Comparison of ENCODE assay signal across 8 cellular contexts in the genomic region with DNA sequence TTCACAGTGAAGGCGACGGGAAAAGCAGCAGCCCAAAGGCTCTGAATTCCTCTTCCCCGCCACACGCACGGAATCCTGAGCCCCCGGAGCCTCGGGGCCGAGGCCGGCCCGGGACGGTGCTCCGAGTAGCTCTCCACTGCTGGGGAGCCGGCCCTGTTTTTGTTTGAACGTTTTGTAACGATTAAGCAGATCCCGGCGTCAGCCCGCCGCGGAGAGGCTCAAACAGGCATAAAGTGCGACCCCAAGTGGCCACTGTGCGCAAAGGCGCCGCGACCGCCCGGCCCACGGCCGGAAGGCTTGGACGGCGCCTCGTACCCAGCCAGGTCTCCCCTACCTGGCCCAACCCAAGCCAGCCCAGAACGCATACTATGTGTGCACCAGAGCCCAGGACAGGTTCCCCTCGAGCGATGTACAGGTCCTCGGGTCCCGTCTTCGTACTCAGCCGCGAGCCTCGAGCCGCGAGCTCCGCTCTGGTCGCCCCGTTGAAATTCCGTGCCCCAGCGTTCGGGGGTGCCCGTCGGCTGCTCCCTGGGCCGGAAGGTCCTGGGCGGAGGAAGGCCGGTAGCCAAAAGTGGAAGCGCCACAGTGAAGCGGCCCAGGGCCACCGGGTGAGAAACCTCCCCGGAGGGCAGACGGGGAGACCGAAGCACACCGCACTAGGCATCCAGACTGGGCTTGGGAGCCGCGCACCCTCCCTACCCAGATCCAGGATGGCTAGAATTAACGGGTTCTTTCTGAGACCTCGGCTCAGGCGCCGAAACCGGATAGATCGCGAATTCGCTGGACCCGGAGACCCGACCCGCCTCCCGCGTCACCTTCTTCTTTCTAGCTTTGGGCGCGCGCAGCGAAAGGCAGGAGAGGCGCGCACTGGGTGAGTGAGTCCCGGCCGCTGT. TPM values are rescaled to one million over a fixed set of nuclear protein-coding genes. Genes with fewer than 3 reads are reported as not detected.
A peak's percentile ranks its signal among the peaks of the same experiment; 100 is the strongest.
DNase-seq lines count a peak whose midpoint lies in the region; ATAC-seq and TF ChIP-seq lines count a peak whose summit lies in the region.

No MANE protein-coding gene starts in this region.

- no peak overlapping the region for H2BK20ac ChIP-seq in IMR-90 (ENCODE audit: low read depth, low read length)

- POLR2A ChIA-PET in IMR-90 (lab: Charles Lee; ENCODE audit: unreplicated experiment), result no interaction called here

- H3K4me2 ChIP-seq in IMR-90 (ENCODE audit: low read depth, low read length), result peak overlapping the region; percentile 92

- 0 out of 2 replicates have a peak overlapping the region, but pooled peaks have one; percentile 46 for H2BK120ac ChIP-seq in IMR-90 (ENCODE audit: low read depth, low read length)

- DNase-seq in CD14-positive monocyte (ENCODE audit: low spot score) (peak; percentile 87), IMR-90 (peak; percentile 79), RWPE2 (ENCODE audit: low spot score) (peak; percentile 98), glomerular visceral epithelial cell (ENCODE audit: extremely low spot score) (peak; percentile 33), nucleus accumbens (lab: John Stamatoyannopoulos, UW) (peak in 55 of 56 donors; percentile 28 to 92 (median 81)), transverse colon (peak; percentile 83)

- TF ChIP-seq CTCF in CD14-positive monocyte (IDR thresholded peaks at IDR 0.05) (peak; percentile 92), IMR-90 (conservative IDR thresholded peaks at IDR 0.05; ENCODE audit: low read depth, low read length) (peak; percentile 83), RWPE2 (IDR thresholded peaks at IDR 0.05; ENCODE audit: poor library complexity, severe bottlenecking) (peak; percentile 100), transverse colon (IDR thresholded peaks at IDR 0.05) (peak; percentile 83 to 93 (median 86))

- peak overlapping the region; percentile 14; the same call in 1 of the 2 replicates for H3K9ac ChIP-seq in IMR-90 (ENCODE audit: low read depth, low read length)

- no peaks in the 10 kb centered on the region for H3K9me1 ChIP-seq in IMR-90 (ENCODE audit: insufficient read depth, low read length)

- H4K20me1 ChIP-seq in IMR-90 (ENCODE audit: insufficient read depth, low read length), result no peaks in the 10 kb centered on the region

- 0 out of 2 replicates have a peak overlapping the region, but pooled peaks have one; percentile 4 for H3K14ac ChIP-seq in IMR-90 (replicated peaks; ENCODE audit: low read depth, low read length)

- in situ Hi-C loops in IMR-90 (cut with MboI; ENCODE audit: low sequenced_read_pairs), result loop anchor here (25.0 kb wide), 1 partner anchor 803 kb away; no protein-coding TSS in a partner anchor
- in situ Hi-C loops in transverse colon (cut with MboI; ENCODE audit: low pct_ligation_motif_present in 1 of 4, low pct_unique_long_range_greater_than_20kb in 1 of 4, low sequenced_read_pairs in 3 of 4), result loop anchor here (10.0 to 25.0 kb wide), 3 partner anchors 425 to 805 kb away; no protein-coding TSS in a partner anchor

- H2AK5ac ChIP-seq in IMR-90 (ENCODE audit: low read depth, low read length), result no peak overlapping the region

- H2AK9ac ChIP-seq in IMR-90 (replicated peaks; ENCODE audit: low read depth, low read length, poor library complexity), result peak overlapping the region; percentile 94

- H3K23ac ChIP-seq in IMR-90 (ENCODE audit: low read depth, low read length), result no peak overlapping the region

- dilution Hi-C loops in IMR-90 (cut with HindIII; ENCODE audit: low sequenced_read_pairs, unreplicated experiment), result no loop called here

- H3K4me3 ChIP-seq in IMR-90 (ENCODE audit: insufficient read depth, low read depth, low read length) (peak overlapping the region; percentile 46), RWPE2 (ENCODE audit: severe bottlenecking) (peak overlapping the region; percentile 32), transverse colon (peak overlapping the region; percentile 36 to 66 (median 42))

- ATAC-seq in GM19395 (IDR thresholded peaks at IDR 0.05; ENCODE audit: unreplicated experiment), result peak; percentile 80
- peak; percentile 63 for ATAC-seq in IMR-90 (ENCODE audit: low read depth)
- peak; percentile 58 for ATAC-seq in RWPE2 (ENCODE audit: low read depth)

- H3K79me1 ChIP-seq in IMR-90 (ENCODE audit: low read depth in 1 of 2, low read length in 2 of 2), result no peaks in the 10 kb centered on the region

- peak overlapping the region in 1 of 2 experiments; percentile 49; a peak in 1 of 4 replicates for H4K8ac ChIP-seq in IMR-90 (ENCODE audit: low read depth in 2 of 2, low read length in 2 of 2)

- no TSS peak for BruUV-seq in IMR-90 (replicated peaks; lab: Mats Ljungman, UMichigan)

- CTCF ChIA-PET in IMR-90 (lab: Yijun Ruan, JAX), result interaction anchor here (0.6 to 1.6 kb wide), 6 partner anchors 11 to 1421 kb away, joined by 3 to 5 read pairs (median 4); no protein-coding TSS in a partner anchor

- H3K27ac Mint-ChIP-seq in CD14-positive monocyte, result peak overlapping the region; percentile 93 to 99 (median 96)
- H3K27ac Mint-ChIP-seq in activated naive CD4-positive, alpha-beta T cell treated with anti-CD3 and anti-CD28 coated beads, Interleukin-2, amount 50 U/mL, for 24 hours, result no peak overlapping the region

- H3K27me3 ChIP-seq in IMR-90 (ENCODE audit: control insufficient read depth, insufficient read depth, low read length), result peaks cover 75% of the 10 kb centered on the region
- peaks cover 42% of the 10 kb centered on the region for H3K27me3 ChIP-seq in RWPE2 (ENCODE audit: insufficient read depth, poor library complexity, severe bottlenecking)
- peaks cover 88% of the 10 kb centered on the region for H3K27me3 ChIP-seq in transverse colon

- H3K27ac ChIP-seq in IMR-90 (ENCODE audit: insufficient read depth, low read length) (peak overlapping the region; percentile 36; the same call in 1 of the 2 replicates), RWPE2 (ENCODE audit: poor library complexity, severe bottlenecking) (peak overlapping the region; percentile 15), transverse colon (peak overlapping the region; percentile 89 to 92 (median 90))

- H4K5ac ChIP-seq in IMR-90 (ENCODE audit: low read depth, low read length), result no peak overlapping the region; the same call in 1 of the 2 replicates

- TF ChIP-seq EP300 in transverse colon (IDR thresholded peaks at IDR 0.05; ENCODE audit: low read depth), result no peak

- peak overlapping the region; percentile 48; the same call in 1 of the 2 replicates for H3K4ac ChIP-seq in IMR-90 (ENCODE audit: low read depth, low read length)

- no peak overlapping the region for H2BK5ac ChIP-seq in IMR-90 (ENCODE audit: low read depth, low read length, poor library complexity, severe bottlenecking)

- no peak overlapping the region for H2BK15ac ChIP-seq in IMR-90 (ENCODE audit: low read depth, low read length)

- WGBS in IMR-90 (ENCODE audit: extremely low coverage in 2 of 2, insufficient read length in 1 of 2), 2 experiments, result 2% methylated on average over 39 of the region's 84 CpGs; no CpG with 5 or more reads in 1 of the 2 experiments
- 8% methylated on average over 78 of the region's 84 CpGs; no CpG with 5 or more reads in 1 of the 2 donors for WGBS in transverse colon (ENCODE audit: low coverage in 1 of 2), 2 donors

- TF ChIP-seq POLR2A in IMR-90 (IDR thresholded peaks at IDR 0.05; ENCODE audit: low read depth, low read length) (no peak), transverse colon (IDR thresholded peaks at IDR 0.05) (no peak)

- peak overlapping the region; percentile 83 to 86 for H3K4me3 Mint-ChIP-seq in CD14-positive monocyte
- peak overlapping the region; percentile 60 for H3K4me3 Mint-ChIP-seq in activated naive CD4-positive, alpha-beta T cell treated with anti-CD3 and anti-CD28 coated beads, Interleukin-2, amount 50 U/mL, for 24 hours

- no peaks in the 10 kb centered on the region for H3K9me3 ChIP-seq in IMR-90 (ENCODE audit: control insufficient read depth, insufficient read depth, low read length)
- no peaks in the 10 kb centered on the region for H3K9me3 ChIP-seq in RWPE2 (ENCODE audit: severe bottlenecking)
- H3K9me3 ChIP-seq in transverse colon, result no peaks in the 10 kb centered on the region

- intact Hi-C loops in CD14-positive monocyte (cut with micrococcal nuclease) (loop anchor here (2.0 to 10.0 kb wide), 11 partner anchors 115 to 805 kb away; no protein-coding TSS in a partner anchor), IMR-90 (cut with micrococcal nuclease) (loop anchor here (1.0 to 10.0 kb wide), 6 partner anchors 257 to 1575 kb away; no protein-coding TSS in a partner anchor), transverse colon (cut with DNase I; ENCODE audit: low total_unique reads) (loop anchor here (5.0 kb wide), 1 partner anchor 533 kb away; no protein-coding TSS in a partner anchor)

- peaks cover 46% of the 10 kb centered on the region for H3K4me1 Mint-ChIP-seq in CD14-positive monocyte
- H3K4me1 Mint-ChIP-seq in activated naive CD4-positive, alpha-beta T cell treated with anti-CD3 and anti-CD28 coated beads, Interleukin-2, amount 50 U/mL, for 24 hours, result peaks cover 4% of the 10 kb centered on the region

- 0 out of 2 replicates have a peak overlapping the region, but pooled peaks have one; percentile 40 for H4K91ac ChIP-seq in IMR-90 (ENCODE audit: insufficient read depth, low read depth, low read length)

- H2AFZ ChIP-seq in IMR-90 (replicated peaks; ENCODE audit: low read length, poor library complexity), result peak overlapping the region; percentile 96

- H3K4me1 ChIP-seq in IMR-90 (ENCODE audit: control insufficient read depth, insufficient read depth, low read length) (peaks cover 7% of the 10 kb centered on the region; the same call in 1 of the 2 replicates), RWPE2 (ENCODE audit: insufficient read depth, poor library complexity, severe bottlenecking) (no peaks in the 10 kb centered on the region), transverse colon (peaks cover 5 to 36% (median 24%) of the 10 kb centered on the region in 4 donors)

- no peaks in the 10 kb centered on the region for H3K36me3 ChIP-seq in IMR-90 (ENCODE audit: control insufficient read depth, insufficient read depth, low read length)
- no peaks in the 10 kb centered on the region for H3K36me3 ChIP-seq in RWPE2 (ENCODE audit: low read depth)
- no peaks in the 10 kb centered on the region for H3K36me3 ChIP-seq in transverse colon

- H3K18ac ChIP-seq in IMR-90 (ENCODE audit: low read depth, low read length), result no peak overlapping the region

- H3K9me3 Mint-ChIP-seq in CD14-positive monocyte, result peaks cover 0 to 49% (median 36%) of the 10 kb centered on the region in 7 donors
- no peaks in the 10 kb centered on the region for H3K9me3 Mint-ChIP-seq in activated naive CD4-positive, alpha-beta T cell treated with anti-CD3 and anti-CD28 coated beads, Interleukin-2, amount 50 U/mL, for 24 hours

- peak; percentile 79 for TF ChIP-seq RAD21 in IMR-90 (IDR thresholded peaks at IDR 0.05; ENCODE audit: low read length)

- peaks cover 71 to 81% (median 75%) of the 10 kb centered on the region in 3 donors for H3K27me3 Mint-ChIP-seq in CD14-positive monocyte (ENCODE audit: low read depth in 3 of 3)
- peaks cover 55% of the 10 kb centered on the region for H3K27me3 Mint-ChIP-seq in activated naive CD4-positive, alpha-beta T cell treated with anti-CD3 and anti-CD28 coated beads, Interleukin-2, amount 50 U/mL, for 24 hours

- peak overlapping the region; percentile 35; the same call in 1 of the 2 replicates for H3K56ac ChIP-seq in IMR-90 (ENCODE audit: extremely low read depth, insufficient read depth, low read length)

- H3K36me3 Mint-ChIP-seq in CD14-positive monocyte, result peaks cover 37 to 38% of the 10 kb centered on the region in 2 donors
- no peaks in the 10 kb centered on the region for H3K36me3 Mint-ChIP-seq in activated naive CD4-positive, alpha-beta T cell treated with anti-CD3 and anti-CD28 coated beads, Interleukin-2, amount 50 U/mL, for 24 hours

RNA-seq across cellular contexts. Expression of gene MAFB, which starts 1.2 kb away (rescaled TPM):
- polyA plus RNA-seq in CD14-positive monocyte (100 to 1,000 TPM; 113 to 134 TPM), IMR-90 (2012; rRNA removed) (0.07 and 0.10 TPM in 2 replicates)
- total RNA-seq in IMR-90 (2012; rRNA removed) (not detected in 2 replicates), transverse colon (10 to 100 TPM; 12.2 to 74.4 (median 22.7) TPM)
- 0.09 and 0.11 TPM in 2 replicates for polyA plus RNA-seq in IMR-90 (2012; cell fraction: cytosol; rRNA removed)
- 0.17 and 0.26 TPM in 2 replicates for polyA plus RNA-seq in IMR-90 (2012; cell fraction: nucleus; rRNA removed; ENCODE audit: low replicate concordance)

Comparison
In these comparisons a context has a peak if more than half of its experiments do, and no peak if none do; other contexts are left out.
1. Peak in every context shown above with its lines: DNase-seq, ATAC-seq, H3K4me3 ChIP-seq and H3K27ac ChIP-seq.
2. DNase-seq: peak in every context shown above with its lines; median percentile 98 in RWPE2; 87 in CD14-positive monocyte; 83 in transverse colon; 81 in nucleus accumbens; 79 in IMR-90; 33 in glomerular visceral epithelial cell.
3. H3K27ac ChIP-seq: peak in every context shown above with its lines; median percentile 90 in transverse colon; 36 in IMR-90; 15 in RWPE2.
4. RNA of gene MAFB, which starts 1.2 kb away (total RNA-seq): 12.2 to 74.4 TPM in transverse colon; not detected in IMR-90; every median in the first group is over 10 times any median in the second.